In genomic region chr6:15250440-15251168, GRCh38 we compare ENCODE assay signal across 12 cellular contexts. TPM values are rescaled to one million over a fixed set of nuclear protein-coding genes. Genes with fewer than 3 reads are reported as not detected.
DNase-seq lines count a peak whose midpoint lies in the region; ATAC-seq and TF ChIP-seq lines count a peak whose summit lies in the region.
"Had no signal": no experiment of that assay in that cellular context is flagged by ENCODE, and none has a peak within 500 bp of the region (broad histone marks: within the 10 kb centered on the region; RNA-seq: fewer than 3 reads in every experiment).

No MANE protein-coding gene starts in this region.

- in situ Hi-C loops in brain microvascular endothelial cell (cut with HindIII; ENCODE audit: low pct_ligation_motif_present, low sequenced_read_pairs), result no loop called here

- no peaks in the 10 kb centered on the region for H3K27me3 ChIP-seq in DND-41 (ENCODE audit: insufficient read depth, low read length, poor library complexity)
- H3K27me3 ChIP-seq in neural cell (ENCODE audit: insufficient read depth, low read depth, low read length), result no peaks in the 10 kb centered on the region
- H3K27me3 ChIP-seq in brain microvascular endothelial cell (replicated peaks), result no peaks in the 10 kb centered on the region

- H3K4me1 Mint-ChIP-seq in brain, result peaks cover 68% of the 10 kb centered on the region

- H3K79me2 ChIP-seq in DND-41 (ENCODE audit: insufficient read depth, low read length) (peaks cover 89% of the 10 kb centered on the region), neural cell (replicated peaks; ENCODE audit: insufficient read depth, low read length) (peaks cover 84% of the 10 kb centered on the region)

- TF ChIP-seq CTCF in DND-41 (IDR thresholded peaks at IDR 0.05; ENCODE audit: borderline replicate concordance, extremely low read depth, low read length, poor library complexity, severe bottlenecking) (no peak), brain (conservative IDR thresholded peaks at IDR 0.05) (no peak), neural cell (IDR thresholded peaks at IDR 0.05; ENCODE audit: poor library complexity, severe bottlenecking) (no peak), brain microvascular endothelial cell (IDR thresholded peaks at IDR 0.05; ENCODE audit: low read depth, low read length, missing control alignments) (no peak)

- peaks cover 0 to 3% (median 0%) of the 10 kb centered on the region in 5 experiments for H3K9me3 Mint-ChIP-seq in brain

- H3K9ac ChIP-seq in DND-41 (ENCODE audit: low read depth, low read length), result no peak overlapping the region
- H3K9ac ChIP-seq in neural cell (ENCODE audit: low read length), result no peak overlapping the region
- H3K9ac ChIP-seq: parathyroid adenoma had no signal

- peaks cover 62% of the 10 kb centered on the region for H3K4me1 ChIP-seq in DND-41 (ENCODE audit: insufficient read depth, low read length)

- peak overlapping the region; percentile 30; the same call in 1 of the 2 replicates for H3K4me2 ChIP-seq in DND-41 (ENCODE audit: insufficient read depth, low read length)
- no peak overlapping the region for H3K4me2 ChIP-seq in neural cell (ENCODE audit: low read length)

- H3K9me3 ChIP-seq in DND-41 (ENCODE audit: insufficient read depth, low read length, severe bottlenecking) (no peaks in the 10 kb centered on the region), KOPT-K1 (ENCODE audit: insufficient read depth, low read length, poor library complexity, severe bottlenecking) (no peaks in the 10 kb centered on the region), neural cell (ENCODE audit: low read length) (no peaks in the 10 kb centered on the region)

- no peaks in the 10 kb centered on the region for H3F3A ChIP-seq in neural cell (ENCODE audit: insufficient read depth, low read length, poor library complexity, severe bottlenecking)

- no peak overlapping the region for H2AFZ ChIP-seq in DND-41 (ENCODE audit: low read depth, low read length)
- H2AFZ ChIP-seq in neural cell (ENCODE audit: low read depth, low read length), result no peak overlapping the region
- H2AFZ ChIP-seq: parathyroid adenoma had no signal

- no peaks in the 10 kb centered on the region for H3K9me2 ChIP-seq in neural cell (ENCODE audit: insufficient read depth, low read length)

- DNase-seq in DND-41, result no peak
- no peak for DNase-seq in brain microvascular endothelial cell
- no peak for DNase-seq in C1 segment of cervical spinal cord (lab: John Stamatoyannopoulos, UW)
- no peak for DNase-seq in activated effector memory CD4-positive, alpha-beta T cell treated with anti-CD3 and anti-CD28 coated beads, Interleukin-2, amount 50 U/mL, for 16 hours
- no peak for DNase-seq in NCI-H2171 treated with DMSO at 0.1 percent for 48 hours (lab: John Stamatoyannopoulos, UW)
- DNase-seq: kidney; stimulated activated CD4-positive, alpha-beta T cell treated with anti-CD3 and anti-CD28 coated beads, Interleukin-4, amount 100 ng/mL, for 4 hours had no signal

- H3K4me3 ChIP-seq in DND-41 (ENCODE audit: low read depth in 1 of 2, low read length in 2 of 2) (no peak overlapping the region), neural cell (ENCODE audit: low read length) (peak overlapping the region; percentile 90), brain microvascular endothelial cell (ENCODE audit: low read depth, low read length) (no peak overlapping the region)

- no peak for TF ChIP-seq EP300 in neural cell (conservative IDR thresholded peaks at IDR 0.05; ENCODE audit: poor library complexity, severe bottlenecking)

- peaks cover 22% of the 10 kb centered on the region for H3K36me3 Mint-ChIP-seq in brain

- peak overlapping the region; percentile 34; the same call in 1 of the 2 replicates for H3K27ac ChIP-seq in DND-41 (ENCODE audit: low read length)
- H3K27ac ChIP-seq in KOPT-K1 (ENCODE audit: low read depth, low read length, poor library complexity, severe bottlenecking), result peak overlapping the region; percentile 87
- no peak overlapping the region for H3K27ac ChIP-seq in neural cell (ENCODE audit: low read length)
- H3K27ac ChIP-seq in brain microvascular endothelial cell, result no peak overlapping the region
- H3K27ac ChIP-seq: parathyroid adenoma had no signal

- H3K36me3 ChIP-seq in DND-41 (ENCODE audit: insufficient read depth, low read length) (no peaks in the 10 kb centered on the region), KOPT-K1 (ENCODE audit: insufficient read depth, low read length) (peaks cover 17% of the 10 kb centered on the region), neural cell (ENCODE audit: insufficient read depth, low read length) (no peaks in the 10 kb centered on the region), brain microvascular endothelial cell (replicated peaks) (no peaks in the 10 kb centered on the region)

- H4K20me1 ChIP-seq in DND-41 (ENCODE audit: insufficient read depth, low read length) (peaks cover 11% of the 10 kb centered on the region), neural cell (ENCODE audit: insufficient read depth) (no peaks in the 10 kb centered on the region)

- no peak for ATAC-seq in DND-41 (ENCODE audit: insufficient read depth, low read depth)
- ATAC-seq: activated CD4-positive, CD25-positive, alpha-beta regulatory T cell treated with anti-CD3 and anti-CD28 coated beads, Interleukin-2, amount 50 U/mL, for 24 hours had no signal

- peak overlapping the region in 2 of 5 experiments; percentile 57 to 98 for H3K27ac Mint-ChIP-seq in brain

- peaks cover 19% of the 10 kb centered on the region for H3K27me3 Mint-ChIP-seq in brain

- TF ChIP-seq RAD21 in neural cell (conservative IDR thresholded peaks at IDR 0.05), result no peak

- H3K4me3 Mint-ChIP-seq in brain, result peak overlapping the region; percentile 81 to 100 (median 93)

TF ChIP-seq in neural cell, 6 proteins besides CTCF, POLR2A, EP300 and RAD21:
- TF ChIP-seq POLR2AphosphoS5 (IDR thresholded peaks at IDR 0.05), result no peak
- no peak for TF ChIP-seq SMC3 (conservative IDR thresholded peaks at IDR 0.05; ENCODE audit: poor library complexity)
- TF ChIP-seq REST (IDR thresholded peaks at IDR 0.05; ENCODE audit: borderline replicate concordance), result no peak
- no peak for TF ChIP-seq TAF1 (IDR thresholded peaks at IDR 0.05; ENCODE audit: low read depth)
TF ChIP-seq in neural cell: peak in this region for 0.

RNA-seq across cellular contexts. Expression of gene JARID2, which starts 4.7 kb away (rescaled TPM):
- polyA plus RNA-seq in brain (ENCODE audit: insufficient read depth, low read depth, low replicate concordance) (19.7 TPM), neural cell (25.0 and 25.5 TPM in 2 replicates)
- 62.3 and 63.8 TPM in 2 replicates for polyA minus RNA-seq in neural cell

Comparison
In these comparisons a context has a peak if more than half of its experiments do, and no peak if none do; other contexts are left out.
1. H3K27ac ChIP-seq: peak in DND-41 (single experiment) and KOPT-K1 (single experiment); none in neural cell (single experiment) and brain microvascular endothelial cell (single experiment).